In the genomic region with DNA sequence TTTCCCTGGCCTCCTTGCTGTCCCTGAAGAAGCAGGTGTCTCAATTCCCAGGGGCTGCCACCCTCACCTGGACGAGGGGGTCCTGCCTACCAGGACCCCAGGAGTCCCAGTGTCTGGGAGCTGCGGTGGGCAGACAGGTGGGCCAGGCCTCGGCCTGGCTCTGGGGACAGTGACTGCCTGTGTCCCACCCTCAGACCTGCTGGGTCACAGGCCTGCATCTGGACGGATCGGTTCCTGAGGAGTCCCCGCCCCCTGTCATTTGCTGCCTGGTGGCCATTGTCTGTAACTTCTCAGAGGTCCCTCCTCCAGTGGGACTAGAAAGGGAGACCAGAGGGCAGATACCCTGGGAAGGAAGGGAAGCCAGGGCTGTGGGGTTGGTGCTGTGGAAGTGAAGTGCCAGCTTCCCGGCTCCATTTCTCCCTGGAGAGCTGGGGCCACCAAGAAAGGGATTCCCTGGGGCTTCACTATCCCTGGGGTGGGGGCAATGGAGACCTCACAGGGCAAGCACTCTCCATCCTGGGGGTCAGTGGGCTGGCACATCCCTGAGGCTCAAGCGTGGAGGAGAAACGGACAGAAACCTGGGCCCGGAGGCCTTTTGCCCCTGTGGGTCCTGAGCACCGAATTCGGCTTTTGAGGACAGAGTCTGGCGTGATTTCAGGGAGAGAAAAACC, we compare ENCODE assay signal across 1 cellular context.
TF ChIP-seq lines count a peak whose summit lies in the region.

No MANE protein-coding gene starts in this region.

TF ChIP-seq in GM23338, 12 proteins besides CTCF, POLR2A, EP300 and RAD21 (continued from another document):
- TF ChIP-seq, protein P1, sequence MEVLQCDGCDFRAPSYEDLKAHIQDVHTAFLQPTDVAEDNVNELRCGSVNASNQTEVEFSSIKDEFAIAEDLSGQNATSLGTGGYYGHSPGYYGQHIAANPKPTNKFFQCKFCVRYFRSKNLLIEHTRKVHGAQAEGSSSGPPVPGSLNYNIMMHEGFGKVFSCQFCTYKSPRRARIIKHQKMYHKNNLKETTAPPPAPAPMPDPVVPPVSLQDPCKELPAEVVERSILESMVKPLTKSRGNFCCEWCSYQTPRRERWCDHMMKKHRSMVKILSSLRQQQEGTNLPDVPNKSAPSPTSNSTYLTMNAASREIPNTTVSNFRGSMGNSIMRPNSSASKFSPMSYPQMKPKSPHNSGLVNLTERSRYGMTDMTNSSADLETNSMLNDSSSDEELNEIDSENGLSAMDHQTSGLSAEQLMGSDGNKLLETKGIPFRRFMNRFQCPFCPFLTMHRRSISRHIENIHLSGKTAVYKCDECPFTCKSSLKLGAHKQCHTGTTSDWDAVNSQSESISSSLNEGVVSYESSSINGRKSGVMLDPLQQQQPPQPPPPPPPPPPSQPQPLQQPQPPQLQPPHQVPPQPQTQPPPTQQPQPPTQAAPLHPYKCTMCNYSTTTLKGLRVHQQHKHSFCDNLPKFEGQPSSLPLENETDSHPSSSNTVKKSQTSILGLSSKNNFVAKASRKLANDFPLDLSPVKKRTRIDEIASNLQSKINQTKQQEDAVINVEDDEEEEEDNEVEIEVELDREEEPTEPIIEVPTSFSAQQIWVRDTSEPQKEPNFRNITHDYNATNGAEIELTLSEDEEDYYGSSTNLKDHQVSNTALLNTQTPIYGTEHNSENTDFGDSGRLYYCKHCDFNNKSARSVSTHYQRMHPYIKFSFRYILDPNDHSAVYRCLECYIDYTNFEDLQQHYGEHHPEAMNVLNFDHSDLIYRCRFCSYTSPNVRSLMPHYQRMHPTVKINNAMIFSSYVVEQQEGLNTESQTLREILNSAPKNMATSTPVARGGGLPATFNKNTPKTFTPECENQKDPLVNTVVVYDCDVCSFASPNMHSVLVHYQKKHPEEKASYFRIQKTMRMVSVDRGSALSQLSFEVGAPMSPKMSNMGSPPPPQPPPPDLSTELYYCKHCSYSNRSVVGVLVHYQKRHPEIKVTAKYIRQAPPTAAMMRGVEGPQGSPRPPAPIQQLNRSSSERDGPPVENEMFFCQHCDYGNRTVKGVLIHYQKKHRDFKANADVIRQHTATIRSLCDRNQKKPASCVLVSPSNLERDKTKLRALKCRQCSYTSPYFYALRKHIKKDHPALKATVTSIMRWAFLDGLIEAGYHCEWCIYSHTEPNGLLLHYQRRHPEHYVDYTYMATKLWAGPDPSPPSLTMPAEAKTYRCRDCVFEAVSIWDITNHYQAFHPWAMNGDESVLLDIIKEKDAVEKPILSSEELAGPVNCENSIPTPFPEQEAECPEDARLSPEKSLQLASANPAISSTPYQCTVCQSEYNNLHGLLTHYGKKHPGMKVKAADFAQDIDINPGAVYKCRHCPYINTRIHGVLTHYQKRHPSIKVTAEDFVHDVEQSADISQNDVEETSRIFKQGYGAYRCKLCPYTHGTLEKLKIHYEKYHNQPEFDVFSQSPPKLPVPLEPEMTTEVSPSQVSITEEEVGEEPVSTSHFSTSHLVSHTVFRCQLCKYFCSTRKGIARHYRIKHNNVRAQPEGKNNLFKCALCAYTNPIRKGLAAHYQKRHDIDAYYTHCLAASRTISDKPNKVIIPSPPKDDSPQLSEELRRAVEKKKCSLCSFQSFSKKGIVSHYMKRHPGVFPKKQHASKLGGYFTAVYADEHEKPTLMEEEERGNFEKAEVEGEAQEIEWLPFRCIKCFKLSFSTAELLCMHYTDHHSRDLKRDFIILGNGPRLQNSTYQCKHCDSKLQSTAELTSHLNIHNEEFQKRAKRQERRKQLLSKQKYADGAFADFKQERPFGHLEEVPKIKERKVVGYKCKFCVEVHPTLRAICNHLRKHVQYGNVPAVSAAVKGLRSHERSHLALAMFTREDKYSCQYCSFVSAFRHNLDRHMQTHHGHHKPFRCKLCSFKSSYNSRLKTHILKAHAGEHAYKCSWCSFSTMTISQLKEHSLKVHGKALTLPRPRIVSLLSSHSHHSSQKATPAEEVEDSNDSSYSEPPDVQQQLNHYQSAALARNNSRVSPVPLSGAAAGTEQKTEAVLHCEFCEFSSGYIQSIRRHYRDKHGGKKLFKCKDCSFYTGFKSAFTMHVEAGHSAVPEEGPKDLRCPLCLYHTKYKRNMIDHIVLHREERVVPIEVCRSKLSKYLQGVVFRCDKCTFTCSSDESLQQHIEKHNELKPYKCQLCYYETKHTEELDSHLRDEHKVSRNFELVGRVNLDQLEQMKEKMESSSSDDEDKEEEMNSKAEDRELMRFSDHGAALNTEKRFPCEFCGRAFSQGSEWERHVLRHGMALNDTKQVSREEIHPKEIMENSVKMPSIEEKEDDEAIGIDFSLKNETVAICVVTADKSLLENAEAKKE (CRISPR knock-in tag; IDR thresholded peaks at IDR 0.05), result no peak
- TF ChIP-seq EZH2 (IDR thresholded peaks at IDR 0.05; ENCODE audit: low read depth, unreplicated experiment) (no peak), ZNF331 (CRISPR knock-in tag; IDR thresholded peaks at IDR 0.05; ENCODE audit: low read depth) (no peak), STAT1 (IDR thresholded peaks at IDR 0.05; ENCODE audit: unreplicated experiment) (no peak), CREB1 (CRISPR knock-in tag; IDR thresholded peaks at IDR 0.05; ENCODE audit: low read depth) (no peak)
- TF ChIP-seq, protein P2, sequence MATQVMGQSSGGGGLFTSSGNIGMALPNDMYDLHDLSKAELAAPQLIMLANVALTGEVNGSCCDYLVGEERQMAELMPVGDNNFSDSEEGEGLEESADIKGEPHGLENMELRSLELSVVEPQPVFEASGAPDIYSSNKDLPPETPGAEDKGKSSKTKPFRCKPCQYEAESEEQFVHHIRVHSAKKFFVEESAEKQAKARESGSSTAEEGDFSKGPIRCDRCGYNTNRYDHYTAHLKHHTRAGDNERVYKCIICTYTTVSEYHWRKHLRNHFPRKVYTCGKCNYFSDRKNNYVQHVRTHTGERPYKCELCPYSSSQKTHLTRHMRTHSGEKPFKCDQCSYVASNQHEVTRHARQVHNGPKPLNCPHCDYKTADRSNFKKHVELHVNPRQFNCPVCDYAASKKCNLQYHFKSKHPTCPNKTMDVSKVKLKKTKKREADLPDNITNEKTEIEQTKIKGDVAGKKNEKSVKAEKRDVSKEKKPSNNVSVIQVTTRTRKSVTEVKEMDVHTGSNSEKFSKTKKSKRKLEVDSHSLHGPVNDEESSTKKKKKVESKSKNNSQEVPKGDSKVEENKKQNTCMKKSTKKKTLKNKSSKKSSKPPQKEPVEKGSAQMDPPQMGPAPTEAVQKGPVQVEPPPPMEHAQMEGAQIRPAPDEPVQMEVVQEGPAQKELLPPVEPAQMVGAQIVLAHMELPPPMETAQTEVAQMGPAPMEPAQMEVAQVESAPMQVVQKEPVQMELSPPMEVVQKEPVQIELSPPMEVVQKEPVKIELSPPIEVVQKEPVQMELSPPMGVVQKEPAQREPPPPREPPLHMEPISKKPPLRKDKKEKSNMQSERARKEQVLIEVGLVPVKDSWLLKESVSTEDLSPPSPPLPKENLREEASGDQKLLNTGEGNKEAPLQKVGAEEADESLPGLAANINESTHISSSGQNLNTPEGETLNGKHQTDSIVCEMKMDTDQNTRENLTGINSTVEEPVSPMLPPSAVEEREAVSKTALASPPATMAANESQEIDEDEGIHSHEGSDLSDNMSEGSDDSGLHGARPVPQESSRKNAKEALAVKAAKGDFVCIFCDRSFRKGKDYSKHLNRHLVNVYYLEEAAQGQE (IDR thresholded peaks at IDR 0.05; ENCODE audit: unreplicated experiment), result no peak
- TF ChIP-seq, protein P3, sequence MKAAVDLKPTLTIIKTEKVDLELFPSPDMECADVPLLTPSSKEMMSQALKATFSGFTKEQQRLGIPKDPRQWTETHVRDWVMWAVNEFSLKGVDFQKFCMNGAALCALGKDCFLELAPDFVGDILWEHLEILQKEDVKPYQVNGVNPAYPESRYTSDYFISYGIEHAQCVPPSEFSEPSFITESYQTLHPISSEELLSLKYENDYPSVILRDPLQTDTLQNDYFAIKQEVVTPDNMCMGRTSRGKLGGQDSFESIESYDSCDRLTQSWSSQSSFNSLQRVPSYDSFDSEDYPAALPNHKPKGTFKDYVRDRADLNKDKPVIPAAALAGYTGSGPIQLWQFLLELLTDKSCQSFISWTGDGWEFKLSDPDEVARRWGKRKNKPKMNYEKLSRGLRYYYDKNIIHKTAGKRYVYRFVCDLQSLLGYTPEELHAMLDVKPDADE (IDR thresholded peaks at IDR 0.05), result no peak
TF ChIP-seq in GM23338: peak in this region for 0.
